In genomic region chr14:96268426-96269358, GRCh38 we compare ENCODE assay signal across 1 cellular context.
TF ChIP-seq lines count a peak whose summit lies in the region.

No MANE protein-coding gene starts in this region.

TF ChIP-seq in GM23338, 12 proteins besides CTCF, POLR2A, EP300 and RAD21 (continued from another document):
- TF ChIP-seq ZNF462 (CRISPR knock-in tag; IDR thresholded peaks at IDR 0.05) (no peak), STAT1 (IDR thresholded peaks at IDR 0.05; ENCODE audit: unreplicated experiment) (no peak), JUNB (IDR thresholded peaks at IDR 0.05; ENCODE audit: unreplicated experiment) (no peak), ETS1 (IDR thresholded peaks at IDR 0.05) (no peak), ZNF331 (CRISPR knock-in tag; IDR thresholded peaks at IDR 0.05; ENCODE audit: low read depth) (no peak)
